Comparison of ENCODE assay signal across 23 cellular contexts in the genomic region with DNA sequence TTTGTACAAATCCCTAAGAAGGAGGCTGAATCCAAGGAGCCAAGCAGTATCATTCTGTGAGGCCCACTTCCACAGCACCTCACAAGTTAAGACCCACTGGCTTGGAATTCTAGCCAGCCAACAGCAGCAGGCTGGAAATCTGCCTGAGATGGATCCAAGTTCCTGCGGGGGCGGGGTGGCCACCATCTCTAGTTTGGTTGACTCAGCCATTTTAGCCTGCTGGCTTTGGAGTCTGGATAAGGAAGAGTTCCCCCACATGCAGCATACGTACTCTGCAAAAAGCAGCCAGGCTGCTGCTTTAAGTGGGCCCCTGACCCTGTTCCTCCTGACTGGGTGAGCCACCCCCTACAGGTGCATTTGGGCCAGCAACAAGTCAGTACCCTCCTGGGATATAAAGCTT.
"Had no signal": no experiment of that assay in that cellular context is flagged by ENCODE, and none has a peak within 500 bp of the region (broad histone marks: within the 10 kb centered on the region; RNA-seq: fewer than 3 reads in every experiment).

No MANE protein-coding gene starts in this region.

- H3K4me3 ChIP-seq: neural progenitor cell, ovary, psoas muscle, right lobe of liver, sigmoid colon, stomach, thoracic aorta, thyroid gland, tibial nerve, upper lobe of left lung, vagina had no signal

- DNase-seq: occipital lobe; ovary; posterior cingulate gyrus; psoas muscle; right cardiac atrium; right lobe of liver; sigmoid colon; small intestine; stimulated activated CD4-positive, alpha-beta T cell treated with anti-CD3 and anti-CD28 coated beads, Interleukin-15, amount 100 ng/mL, for 24 hours; stimulated activated CD4-positive, alpha-beta T cell treated with anti-CD3 and anti-CD28 coated beads, Interleukin-2, amount 100 ng/mL, for 24 hours; stimulated activated CD4-positive, alpha-beta T cell treated with anti-CD3 and anti-CD28 coated beads, Interleukin-2, amount 100 ng/mL, for 48 hours; stimulated activated CD4-positive, alpha-beta T cell treated with anti-CD3 and anti-CD28 coated beads, Interleukin-4, amount 100 ng/mL, for 24 hours; stimulated activated naive B cell treated with anti-CD40 and anti-IgM and Interleukin-4, amounts not matched to agents 10 μg/mL and 1 μg/mL and 100 μg/mL, for 72 hours; stimulated activated naive CD4-positive, alpha-beta T cell treated with Interleukin-2 at 50 U/mL for 16 hours; stomach; thyroid gland; trophoblast cell; upper lobe of left lung had no signal

- ATAC-seq: psoas muscle; right cardiac atrium; stimulated activated effector memory CD8-positive, alpha-beta T cell treated with anti-CD3 and anti-CD28 coated beads, Interleukin-12 subunit alpha, Interleukin-12 subunit beta, amount 100 ng/mL, for 72 hours; stimulated activated naive B cell treated with anti-CD40 and anti-IgM and Interleukin-4, amounts not matched to agents 10 μg/mL and 1 μg/mL and 100 μg/mL, for 72 hours had no signal
